ENCODE assay signal across 8 cellular contexts in genomic region chr2:144519934-144520717, GRCh38. TPM values are rescaled to one million over a fixed set of nuclear protein-coding genes. Genes with fewer than 3 reads are reported as not detected.
A peak's percentile ranks its signal among the peaks of the same experiment; 100 is the strongest.
DNase-seq lines count a peak whose midpoint lies in the region; ATAC-seq and TF ChIP-seq lines count a peak whose summit lies in the region.

Gene ZEB2, minus strand, starts transcription at chr2:144520119. Its CDS starts 2,769 bp downstream, at chr2:144517350.

- POLR2A ChIA-PET in GM10248 (lab: Yijun Ruan, JAX), result no interaction called here
- POLR2A ChIA-PET in activated CD8-positive, alpha-beta T cell treated with anti-CD3 and anti-CD28 coated beads for 36 hours (lab: Charles Lee), result interaction anchor here (1.4 kb wide), 1 partner anchor 10 kb away, joined by 5 read pairs; no protein-coding TSS in a partner anchor

- no peaks in the 10 kb centered on the region for H3K9me3 Mint-ChIP-seq in activated CD8-positive, alpha-beta T cell treated with anti-CD3 and anti-CD28 coated beads for 36 hours

- no peaks in the 10 kb centered on the region for H3K9me3 ChIP-seq in neural cell (ENCODE audit: low read length)

- H3K4me2 ChIP-seq in neural cell (ENCODE audit: low read length), result peak within 1 kb of the TSS; percentile 69

- no peaks in the 10 kb centered on the region for H3K36me3 ChIP-seq in neural cell (ENCODE audit: insufficient read depth, low read length)

- no peaks in the 10 kb centered on the region for H4K20me1 ChIP-seq in neural cell (ENCODE audit: insufficient read depth)

- no peak for TF ChIP-seq EP300 in neural cell (conservative IDR thresholded peaks at IDR 0.05; ENCODE audit: poor library complexity, severe bottlenecking)

- peaks cover 21% of the 10 kb centered on the region for H3K4me1 Mint-ChIP-seq in activated CD8-positive, alpha-beta T cell treated with anti-CD3 and anti-CD28 coated beads for 36 hours (ENCODE audit: low read depth)

- H3K4me3 ChIP-seq in neural cell (ENCODE audit: low read length), result peak within 1 kb of the TSS; percentile 72

- TF ChIP-seq CTCF in GM10248 (IDR thresholded peaks at IDR 0.05; ENCODE audit: control extremely low read depth, extremely low read depth, low read depth, missing control alignments) (peak; percentile 42), neural cell (IDR thresholded peaks at IDR 0.05; ENCODE audit: poor library complexity, severe bottlenecking) (peak; percentile 72)
- TF ChIP-seq CTCF in activated CD8-positive, alpha-beta T cell treated with anti-CD3 and anti-CD28 coated beads for 36 hours (IDR thresholded peaks at IDR 0.05), result peak; percentile 64

- no peak within 1 kb of the TSS for H3K27ac Mint-ChIP-seq in activated CD8-positive, alpha-beta T cell treated with anti-CD3 and anti-CD28 coated beads for 36 hours

- H2AFZ ChIP-seq in neural cell (ENCODE audit: low read depth, low read length), result no peak within 1 kb of the TSS

- H3K27ac ChIP-seq in neural cell (ENCODE audit: low read length), result no peak within 1 kb of the TSS

- H3K79me2 ChIP-seq in neural cell (replicated peaks; ENCODE audit: insufficient read depth, low read length), result peaks cover 42% of the 10 kb centered on the region

- DNase-seq in GM10248 (ENCODE audit: extremely low spot score) (no peak), NCI-H1048 (lab: John Stamatoyannopoulos, UW) (peak; percentile 81), foreskin melanocyte (peak; percentile 97), NCI-H2171 treated with DMSO at 0.1 percent for 48 hours (lab: John Stamatoyannopoulos, UW) (no peak)
- peak; percentile 71 for DNase-seq in activated CD8-positive, alpha-beta T cell treated with anti-CD3 and anti-CD28 coated beads for 36 hours

- intact Hi-C loops in activated CD8-positive, alpha-beta T cell treated with anti-CD3 and anti-CD28 coated beads for 36 hours (cut with micrococcal nuclease), result loop anchor here (5.0 to 10.0 kb wide), 3 partner anchors 188 to 335 kb away; a partner anchor contains a TSS

- H3K27me3 ChIP-seq in neural cell (ENCODE audit: insufficient read depth, low read depth, low read length), result peaks cover 54% of the 10 kb centered on the region

- H3K27me3 Mint-ChIP-seq in activated CD8-positive, alpha-beta T cell treated with anti-CD3 and anti-CD28 coated beads for 36 hours, result peaks cover 34% of the 10 kb centered on the region

- TF ChIP-seq RAD21 in neural cell (conservative IDR thresholded peaks at IDR 0.05), result peak; percentile 68

- ATAC-seq in activated CD8-positive, alpha-beta T cell treated with anti-CD3 and anti-CD28 coated beads for 36 hours, result peak; percentile 31
- ATAC-seq in GM21723 (IDR thresholded peaks at IDR 0.05; ENCODE audit: unreplicated experiment) (no peak), HG03175 (IDR thresholded peaks at IDR 0.05; ENCODE audit: unreplicated experiment) (no peak)

- H3F3A ChIP-seq in neural cell (ENCODE audit: insufficient read depth, low read length, poor library complexity, severe bottlenecking), result no peaks in the 10 kb centered on the region

- CTCF ChIA-PET in GM10248 (lab: Yijun Ruan, JAX), result interaction anchor here (0.9 to 1.2 kb wide), 2 partner anchors 26 to 61 kb away, joined by 3 read pairs; no protein-coding TSS in a partner anchor
- CTCF ChIA-PET in activated CD8-positive, alpha-beta T cell treated with anti-CD3 and anti-CD28 coated beads for 36 hours (lab: Charles Lee), result interaction anchor here (0.6 to 3.8 kb wide), 3 partner anchors 13 to 189 kb away, joined by 3 to 10 read pairs (median 3); no protein-coding TSS in a partner anchor

- no peaks in the 10 kb centered on the region for H3K9me2 ChIP-seq in neural cell (ENCODE audit: insufficient read depth, low read length)

- H3K9ac ChIP-seq in neural cell (ENCODE audit: low read length), result no peak within 1 kb of the TSS

- peaks cover 2% of the 10 kb centered on the region for H3K36me3 Mint-ChIP-seq in activated CD8-positive, alpha-beta T cell treated with anti-CD3 and anti-CD28 coated beads for 36 hours (ENCODE audit: low read depth)

- H3K4me3 Mint-ChIP-seq in activated CD8-positive, alpha-beta T cell treated with anti-CD3 and anti-CD28 coated beads for 36 hours, result no peak within 1 kb of the TSS

TF ChIP-seq in neural cell, 6 proteins besides CTCF, POLR2A, EP300 and RAD21:
- no peak for TF ChIP-seq POLR2AphosphoS5 (IDR thresholded peaks at IDR 0.05)
- no peak for TF ChIP-seq EZH2 (IDR thresholded peaks at IDR 0.05; ENCODE audit: borderline replicate concordance, insufficient read depth, low read length, poor library complexity, severe bottlenecking)
- TF ChIP-seq TAF1 (IDR thresholded peaks at IDR 0.05; ENCODE audit: low read depth), result no peak
- TF ChIP-seq SMC3 (conservative IDR thresholded peaks at IDR 0.05; ENCODE audit: poor library complexity), result peak; percentile 72

RNA-seq across cellular contexts. Expression of gene ZEB2, which starts in this region (rescaled TPM):
- total RNA-seq in activated CD8-positive, alpha-beta T cell treated with anti-CD3 and anti-CD28 coated beads for 36 hours, result 10 to 100 TPM; 13.5 to 14.9 TPM
- polyA plus RNA-seq in neural cell, result 1.6 and 2.2 TPM in 2 replicates
- polyA minus RNA-seq in neural cell, result 5.4 and 10.5 TPM in 2 replicates

Comparison
In these comparisons a context has a peak if more than half of its experiments do, and no peak if none do; other contexts are left out.
1. DNase-seq: peak in NCI-H1048 (single experiment), activated CD8-positive, alpha-beta T cell treated with anti-CD3 and anti-CD28 coated beads for 36 hours (single experiment) and foreskin melanocyte (single experiment); none in GM10248 (single experiment) and NCI-H2171 treated with DMSO at 0.1 percent for 48 hours (single experiment).
2. Peak in every context shown above with its lines, with median percentiles within 50 percentile points of each other: CTCF ChIP-seq.